In genomic region chr6:160036790-160037206, GRCh38 we compare ENCODE assay signal across 14 cellular contexts.
DNase-seq lines count a peak whose midpoint lies in the region; ATAC-seq and TF ChIP-seq lines count a peak whose summit lies in the region.
"Had no signal": no experiment of that assay in that cellular context is flagged by ENCODE, and none has a peak within 500 bp of the region (broad histone marks: within the 10 kb centered on the region; RNA-seq: fewer than 3 reads in every experiment).

No MANE protein-coding gene starts in this region.

- no peak overlapping the region for H3K27ac Mint-ChIP-seq in activated CD4-positive, alpha-beta T cell treated with anti-CD3 and anti-CD28 coated beads, Interleukin-2, amount 10 ng/mL, durations not matched to agents 24 days and 14 days
- H3K27ac Mint-ChIP-seq: activated naive CD8-positive, alpha-beta T cell treated with anti-CD3 and anti-CD28 coated beads, Interleukin-2, amount 10 ng/mL, durations not matched to agents 7 days and 5 days had no signal

- no peaks in the 10 kb centered on the region for H3K27me3 ChIP-seq in BJ (ENCODE audit: control insufficient read depth, insufficient read depth, low read length)

- H3K36me3 ChIP-seq in BJ (ENCODE audit: control insufficient read depth, insufficient read depth, low read length) = peaks cover 20% of the 10 kb centered on the region

- no peak overlapping the region for H3K4me3 Mint-ChIP-seq in activated CD4-positive, alpha-beta T cell treated with anti-CD3 and anti-CD28 coated beads, Interleukin-2, amount 10 ng/mL, durations not matched to agents 24 days and 14 days
- H3K4me3 Mint-ChIP-seq: activated naive CD8-positive, alpha-beta T cell treated with anti-CD3 and anti-CD28 coated beads, Interleukin-2, amount 10 ng/mL, durations not matched to agents 7 days and 5 days; CD4-positive, alpha-beta memory T cell; naive thymus-derived CD8-positive, alpha-beta T cell had no signal

- POLR2A ChIA-PET in BJ (lab: Charles Lee) = no interaction called here

- H3K4me3 ChIP-seq in BJ (ENCODE audit: low read depth, low read length) = no peak overlapping the region
- H3K4me3 ChIP-seq: PC-9 had no signal

- H3K9me3 Mint-ChIP-seq in activated CD4-positive, alpha-beta T cell treated with anti-CD3 and anti-CD28 coated beads, Interleukin-2, amount 10 ng/mL, durations not matched to agents 24 days and 14 days = no peaks in the 10 kb centered on the region
- H3K9me3 Mint-ChIP-seq: activated naive CD8-positive, alpha-beta T cell treated with anti-CD3 and anti-CD28 coated beads, Interleukin-2, amount 10 ng/mL, durations not matched to agents 7 days and 5 days; CD4-positive, alpha-beta memory T cell; naive thymus-derived CD8-positive, alpha-beta T cell had no signal

- H3K4me1 Mint-ChIP-seq in activated CD4-positive, alpha-beta T cell treated with anti-CD3 and anti-CD28 coated beads, Interleukin-2, amount 10 ng/mL, durations not matched to agents 24 days and 14 days = peaks cover 21% of the 10 kb centered on the region

- peaks cover 64% of the 10 kb centered on the region for H3K36me3 Mint-ChIP-seq in activated CD4-positive, alpha-beta T cell treated with anti-CD3 and anti-CD28 coated beads, Interleukin-2, amount 10 ng/mL, durations not matched to agents 24 days and 14 days (ENCODE audit: low read depth)

- DNase-seq in BJ (ENCODE audit: low read depth) (peak; percentile 23), fibroblast of gingiva (ENCODE audit: low read depth) (peak; percentile 91), posterior vena cava (ENCODE audit: low spot score) (peak; percentile 58), activated gamma-delta T cell treated with Interleukin-2 at 50 U/mL for 16 hours (no peak), NCI-H1436 (lab: John Stamatoyannopoulos, UW) (no peak)
- DNase-seq in activated CD4-positive, alpha-beta T cell treated with anti-CD3 and anti-CD28 coated beads, Interleukin-2, amount 10 ng/mL, durations not matched to agents 24 days and 14 days = no peak
- DNase-seq: activated naive CD8-positive, alpha-beta T cell treated with anti-CD3 and anti-CD28 coated beads, Interleukin-2, amount 10 ng/mL, durations not matched to agents 7 days and 5 days; CD4-positive, alpha-beta memory T cell; head of caudate nucleus; naive thymus-derived CD8-positive, alpha-beta T cell; NCI-H1105 treated with DMSO at 0.1 percent for 48 hours; PC-9 had no signal

- H3K27me3 Mint-ChIP-seq in activated CD4-positive, alpha-beta T cell treated with anti-CD3 and anti-CD28 coated beads, Interleukin-2, amount 10 ng/mL, durations not matched to agents 24 days and 14 days = no peaks in the 10 kb centered on the region
- H3K27me3 Mint-ChIP-seq: activated naive CD8-positive, alpha-beta T cell treated with anti-CD3 and anti-CD28 coated beads, Interleukin-2, amount 10 ng/mL, durations not matched to agents 7 days and 5 days; CD4-positive, alpha-beta memory T cell; naive thymus-derived CD8-positive, alpha-beta T cell had no signal

- intact Hi-C loops in posterior vena cava (cut with DNase I) = loop anchor here in 1 of 2 donors (5.0 kb wide), 1 partner anchor 59 kb away; no protein-coding TSS in a partner anchor
- intact Hi-C loops in activated CD4-positive, alpha-beta T cell treated with anti-CD3 and anti-CD28 coated beads, Interleukin-2, amount 10 ng/mL, durations not matched to agents 24 days and 14 days (cut with micrococcal nuclease) = no loop called here

- TF ChIP-seq CTCF in BJ (IDR thresholded peaks at IDR 0.05; ENCODE audit: insufficient read depth, low read depth, low read length) = no peak

- CTCF ChIA-PET in BJ (lab: Yijun Ruan, JAX) = no interaction called here

- ATAC-seq in SK-N-SH treated with all-trans-retinoic acid at 6 μM for 48 hours (peak; percentile 84), GM18870 (IDR thresholded peaks at IDR 0.05; ENCODE audit: unreplicated experiment) (no peak)
- ATAC-seq: naive thymus-derived CD8-positive, alpha-beta T cell had no signal

TF ChIP-seq in SK-N-SH treated with all-trans-retinoic acid at 6 μM for 48 hours, 23 proteins besides CTCF, POLR2A, EP300 and RAD21:
- TF ChIP-seq ESRRG (CRISPR knock-in tag; IDR thresholded peaks at IDR 0.05) = no peak
- TF ChIP-seq PATZ1 (CRISPR knock-in tag; IDR thresholded peaks at IDR 0.05; ENCODE audit: borderline replicate concordance) = no peak
- TF ChIP-seq, protein P1, sequence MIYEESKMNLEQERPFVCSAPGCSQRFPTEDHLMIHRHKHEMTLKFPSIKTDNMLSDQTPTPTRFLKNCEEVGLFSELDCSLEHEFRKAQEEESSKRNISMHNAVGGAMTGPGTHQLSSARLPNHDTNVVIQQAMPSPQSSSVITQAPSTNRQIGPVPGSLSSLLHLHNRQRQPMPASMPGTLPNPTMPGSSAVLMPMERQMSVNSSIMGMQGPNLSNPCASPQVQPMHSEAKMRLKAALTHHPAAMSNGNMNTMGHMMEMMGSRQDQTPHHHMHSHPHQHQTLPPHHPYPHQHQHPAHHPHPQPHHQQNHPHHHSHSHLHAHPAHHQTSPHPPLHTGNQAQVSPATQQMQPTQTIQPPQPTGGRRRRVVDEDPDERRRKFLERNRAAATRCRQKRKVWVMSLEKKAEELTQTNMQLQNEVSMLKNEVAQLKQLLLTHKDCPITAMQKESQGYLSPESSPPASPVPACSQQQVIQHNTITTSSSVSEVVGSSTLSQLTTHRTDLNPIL (CRISPR knock-in tag; IDR thresholded peaks at IDR 0.05; ENCODE audit: low read depth) = no peak
- TF ChIP-seq RARB (CRISPR knock-in tag; IDR thresholded peaks at IDR 0.05) = no peak
- no peak; the same call in 1 of the 2 replicates for TF ChIP-seq POU6F1 (CRISPR knock-in tag; IDR thresholded peaks at IDR 0.05; ENCODE audit: borderline replicate concordance, low read depth)
- no peak for TF ChIP-seq ZNF8 (CRISPR knock-in tag; IDR thresholded peaks at IDR 0.05)
- no peak for TF ChIP-seq GLIS3 (CRISPR knock-in tag; IDR thresholded peaks at IDR 0.05)
- TF ChIP-seq TSHZ2 (CRISPR knock-in tag; IDR thresholded peaks at IDR 0.05) = no peak
- TF ChIP-seq ZFP3 (CRISPR knock-in tag; IDR thresholded peaks at IDR 0.05) = no peak
- no peak for TF ChIP-seq ZNF70 (CRISPR knock-in tag; IDR thresholded peaks at IDR 0.05)
- TF ChIP-seq TCF4 (CRISPR knock-in tag; IDR thresholded peaks at IDR 0.05; ENCODE audit: borderline replicate concordance) = no peak
TF ChIP-seq in SK-N-SH treated with all-trans-retinoic acid at 6 μM for 48 hours: peak in this region for 0.

Comparison
In these comparisons a context has a peak if more than half of its experiments do, and no peak if none do; other contexts are left out.
1. DNase-seq: peak in BJ (single experiment), fibroblast of gingiva (single experiment) and posterior vena cava (single experiment); none in activated CD4-positive, alpha-beta T cell treated with anti-CD3 and anti-CD28 coated beads, Interleukin-2, amount 10 ng/mL, durations not matched to agents 24 days and 14 days (single experiment), activated gamma-delta T cell treated with Interleukin-2 at 50 U/mL for 16 hours (single experiment) and NCI-H1436 (single experiment).